In genomic region chr17:59151591-59151990, GRCh38 we compare ENCODE assay signal across 1 cellular context.
TF ChIP-seq lines count a peak whose summit lies in the region.

No MANE protein-coding gene starts in this region.

TF ChIP-seq in H1, 55 proteins besides CTCF, POLR2A, EP300 and RAD21:
- TF ChIP-seq SP1 (IDR thresholded peaks at IDR 0.05; ENCODE audit: low read depth, low read length) (no peak), HDAC6 (IDR thresholded peaks at IDR 0.05; ENCODE audit: low read depth, low read length) (no peak), KDM4A (IDR thresholded peaks at IDR 0.05; ENCODE audit: low read depth, low read length, severe bottlenecking) (no peak), BACH1 (IDR thresholded peaks at IDR 0.05; ENCODE audit: low read length) (no peak), CEBPB (IDR thresholded peaks at IDR 0.05; ENCODE audit: low read depth, low read length) (no peak), SIN3A (conservative IDR thresholded peaks at IDR 0.05 in 1 of 2, IDR thresholded peaks at IDR 0.05 in 1 of 2; ENCODE audit: low read depth in 1 of 2, low read length in 2 of 2) (no peak), ZNF274 (IDR thresholded peaks at IDR 0.05; ENCODE audit: borderline replicate concordance, extremely low read depth, low read length) (no peak), CREB1 (IDR thresholded peaks at IDR 0.05) (no peak), KDM1A (IDR thresholded peaks at IDR 0.05; ENCODE audit: borderline replicate concordance, low read length) (no peak), NANOG (IDR thresholded peaks at IDR 0.05; ENCODE audit: insufficient read depth, low read depth, low read length, poor library complexity, severe bottlenecking) (no peak), ASH2L (IDR thresholded peaks at IDR 0.05; ENCODE audit: low read length) (no peak), CBX8 (IDR thresholded peaks at IDR 0.05; ENCODE audit: borderline replicate concordance, low read depth, low read length) (no peak), TBP (IDR thresholded peaks at IDR 0.05; ENCODE audit: low read depth, low read length) (no peak), GABPA (IDR thresholded peaks at IDR 0.05; ENCODE audit: borderline replicate concordance, insufficient read depth, low read length) (no peak), RBBP5 (IDR thresholded peaks at IDR 0.05; ENCODE audit: borderline replicate concordance, low read depth, low read length) (no peak), BRCA1 (IDR thresholded peaks at IDR 0.05; ENCODE audit: low read depth, low read length) (no peak), CHD2 (IDR thresholded peaks at IDR 0.05; ENCODE audit: low read length) (no peak)
